Comparison of ENCODE assay signal across 24 cellular contexts in the genomic region with DNA sequence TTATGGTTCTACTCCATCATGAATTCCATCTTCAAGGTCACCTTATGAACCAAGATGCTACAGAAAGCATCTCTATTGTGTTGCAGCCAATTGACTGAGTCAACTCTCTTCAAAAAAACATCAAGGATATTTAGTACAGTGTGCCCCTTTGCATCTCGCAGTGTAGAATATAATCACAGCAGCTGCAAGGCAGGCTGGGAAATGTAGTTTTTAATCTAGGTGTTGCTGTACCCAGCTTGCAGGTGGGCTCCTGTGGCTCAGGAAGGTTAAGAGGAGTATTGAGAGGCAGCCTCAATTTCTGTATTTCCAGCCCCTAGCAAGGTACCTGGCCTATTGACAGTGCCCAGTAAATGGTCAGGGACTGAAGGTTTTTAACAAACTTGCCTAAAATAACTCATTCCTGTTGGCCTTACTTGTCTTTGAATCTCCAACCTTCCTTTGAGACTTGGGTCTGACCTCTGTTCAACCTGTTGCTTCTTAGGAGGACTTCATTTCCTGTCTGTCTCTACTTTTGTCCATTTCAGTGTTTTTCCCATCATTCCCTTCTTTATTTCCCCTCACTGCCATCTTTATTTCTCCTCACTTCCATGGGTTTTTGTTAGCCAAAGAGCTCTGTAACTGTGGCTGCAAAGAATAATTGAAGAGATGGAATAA.
DNase-seq lines count a peak whose midpoint lies in the region; ATAC-seq, FAIRE-seq and TF ChIP-seq lines count a peak whose summit lies in the region.
"Had no signal": no experiment of that assay in that cellular context is flagged by ENCODE, and none has a peak within 500 bp of the region (broad histone marks: within the 10 kb centered on the region; RNA-seq: fewer than 3 reads in every experiment).

No MANE protein-coding gene starts in this region.

- H2BK5ac ChIP-seq in H1 (ENCODE audit: low read depth, low read length), result no peak overlapping the region

- H4K91ac ChIP-seq in H1 (replicated peaks; ENCODE audit: insufficient read length, low read length), result no peak overlapping the region

- H3K56ac ChIP-seq in H1 (replicated peaks; ENCODE audit: insufficient read length, low read depth, low read length), result no peak overlapping the region

- H3K9ac ChIP-seq in GM12878 (ENCODE audit: control insufficient read depth, insufficient read depth, low read length) (no peak overlapping the region), H1 (replicated peaks in 1 of 4; ENCODE audit: extremely low read depth in 1 of 4, low read depth in 3 of 4, low read length in 3 of 4) (no peak overlapping the region)
- H3K9ac ChIP-seq: BLaER1 treated with 17β-estradiol and CSF1 and Interleukin-3, amounts not matched to agents 10 nM and 100 nM; GM23248 had no signal

- no peaks in the 10 kb centered on the region for H4K20me1 ChIP-seq in GM23338 (replicated peaks; ENCODE audit: insufficient read depth)
- no peaks in the 10 kb centered on the region for H4K20me1 ChIP-seq in GM12878 (ENCODE audit: control insufficient read depth, insufficient read depth)
- no peaks in the 10 kb centered on the region for H4K20me1 ChIP-seq in H1 (replicated peaks in 1 of 2; ENCODE audit: control insufficient read depth in 1 of 2, insufficient read depth in 2 of 2, low read length in 2 of 2)
- H4K20me1 ChIP-seq: BLaER1 treated with 17β-estradiol and CSF1 and Interleukin-3, amounts not matched to agents 10 nM and 100 nM had no signal

- CTCF ChIA-PET in HEK293 (lab: Yijun Ruan, JAX) (interaction anchor here (0.6 to 2.1 kb wide), 5 partner anchors 10 to 445 kb away, joined by 3 to 7 read pairs (median 3); no protein-coding TSS in a partner anchor), GM12878 (lab: Yijun Ruan, JAX) (interaction anchor here (1.7 kb wide), 1 partner anchor 9 kb away, joined by 4 read pairs; no protein-coding TSS in a partner anchor), H1 (lab: Charles Lee; ENCODE audit: partially characterized antibody) (interaction anchor here (0.9 to 1.2 kb wide), 2 partner anchors 9 to 131 kb away, joined by 3 read pairs; no protein-coding TSS in a partner anchor)

- H3K23ac ChIP-seq in H1 (ENCODE audit: insufficient read length), result no peak overlapping the region

- H2BK20ac ChIP-seq in H1 (ENCODE audit: low read length), result no peak overlapping the region

- no peaks in the 10 kb centered on the region; the same call in 2 of the 3 replicates for H3K4me1 Mint-ChIP-seq in GM23338
- H3K4me1 Mint-ChIP-seq: CD14-positive monocyte; CD8-positive, alpha-beta memory T cell had no signal

- no peaks in the 10 kb centered on the region for H3K9me2 ChIP-seq in GM23338 (ENCODE audit: insufficient read depth)

- no peak overlapping the region for H3K4me2 ChIP-seq in GM23338
- no peak overlapping the region for H3K4me2 ChIP-seq in GM12878 (ENCODE audit: control insufficient read depth, insufficient read depth)
- no peak overlapping the region for H3K4me2 ChIP-seq in H1 (ENCODE audit: insufficient read depth in 1 of 2, low read depth in 2 of 2, low read length in 2 of 2)
- H3K4me2 ChIP-seq: A549; BLaER1 treated with 17β-estradiol and CSF1 and Interleukin-3, amounts not matched to agents 10 nM and 100 nM had no signal

- H3K4me1 ChIP-seq in GM23338 (ENCODE audit: insufficient read depth) (no peaks in the 10 kb centered on the region), HEK293 (ENCODE audit: control insufficient read depth, insufficient read depth, low read length) (no peaks in the 10 kb centered on the region), GM12878 (ENCODE audit: control insufficient read depth, insufficient read depth, low read length) (no peaks in the 10 kb centered on the region), H1 (replicated peaks in 1 of 4; ENCODE audit: control insufficient read depth in 3 of 4, insufficient read depth in 4 of 4, low read length in 3 of 4) (no peaks in the 10 kb centered on the region)
- H3K4me1 ChIP-seq: A549; BE2C; BLaER1 treated with 17β-estradiol and CSF1 and Interleukin-3, amounts not matched to agents 10 nM and 100 nM had no signal

- H3K18ac ChIP-seq in H1 (ENCODE audit: extremely low read depth, low read length), result no peak overlapping the region

- H3K79me1 ChIP-seq in H1 (ENCODE audit: low read depth, low read length), result no peaks in the 10 kb centered on the region

- no peaks in the 10 kb centered on the region for H3K27me3 ChIP-seq in GM23338 (ENCODE audit: insufficient read depth)
- H3K27me3 ChIP-seq in GM12878 (replicated peaks in 1 of 2; ENCODE audit: control insufficient read depth in 2 of 2, insufficient read depth in 2 of 2, low read length in 1 of 2), result no peaks in the 10 kb centered on the region
- no peaks in the 10 kb centered on the region for H3K27me3 ChIP-seq in H1 (replicated peaks in 1 of 4; ENCODE audit: control insufficient read depth in 3 of 4, extremely low read depth in 1 of 4, insufficient read depth in 3 of 4, low read length in 3 of 4)
- H3K27me3 ChIP-seq: BE2C; BLaER1 treated with 17β-estradiol and CSF1 and Interleukin-3, amounts not matched to agents 10 nM and 100 nM had no signal

- no peak overlapping the region for H2BK120ac ChIP-seq in H1 (replicated peaks; ENCODE audit: low read depth, low read length)

- SMC1A ChIA-PET in GM12878 (lab: Charles Lee; ENCODE audit: uncharacterized antibody, unreplicated experiment), result interaction anchor here (0.6 kb wide), 1 partner anchor 27 kb away, joined by 3 read pairs; no protein-coding TSS in a partner anchor

- in situ Hi-C loops in GM12878 (cut with MboI), result no loop called here

- no peak overlapping the region for H2AK5ac ChIP-seq in H1 (ENCODE audit: low read depth, low read length)

- TF ChIP-seq RAD21 in GM12878 (IDR thresholded peaks at IDR 0.05; ENCODE audit: insufficient read depth, low read depth, low read length) (no peak), H1 (IDR thresholded peaks at IDR 0.05 in 1 of 2, conservative IDR thresholded peaks at IDR 0.05 in 1 of 2; ENCODE audit: low read depth in 2 of 2, low read length in 2 of 2) (no peak)

- H3F3A ChIP-seq in GM23338 (replicated peaks; ENCODE audit: low read depth), result no peaks in the 10 kb centered on the region

- ATAC-seq in GM23338 (peak; percentile 69), GM12878 (no peak)
- ATAC-seq: A549 had no signal

- H4K8ac ChIP-seq in H1 (ENCODE audit: extremely low read depth, insufficient read depth, low read length), result no peak overlapping the region

- H3K9me3 ChIP-seq in HEK293 (ENCODE audit: control insufficient read depth, insufficient read depth, low read depth, low read length), result no peaks in the 10 kb centered on the region
- no peaks in the 10 kb centered on the region for H3K9me3 ChIP-seq in GM12878 (replicated peaks; ENCODE audit: control insufficient read depth, insufficient read depth, low read length)
- H3K9me3 ChIP-seq in H1 (ENCODE audit: insufficient read depth in 2 of 2, low read depth in 1 of 2, low read length in 1 of 2), result no peaks in the 10 kb centered on the region
- H3K9me3 ChIP-seq: A549; BE2C; BLaER1 treated with 17β-estradiol and CSF1 and Interleukin-3, amounts not matched to agents 10 nM and 100 nM had no signal

- no peak for TF ChIP-seq CTCF in GM23338 (conservative IDR thresholded peaks at IDR 0.05; ENCODE audit: low read depth in 2 of 2)
- TF ChIP-seq CTCF in HEK293 (tag by site-specific recombination; IDR thresholded peaks at IDR 0.05), result no peak
- TF ChIP-seq CTCF in GM12878 (IDR thresholded peaks at IDR 0.05 in 2 of 3, conservative IDR thresholded peaks at IDR 0.05 in 1 of 3; ENCODE audit: control insufficient read depth in 2 of 3, extremely low read depth in 1 of 3, insufficient read depth in 1 of 3, low read depth in 3 of 3, low read length in 3 of 3), result no peak
- no peak for TF ChIP-seq CTCF in H1 (IDR thresholded peaks at IDR 0.05; ENCODE audit: control extremely low read depth in 1 of 3, insufficient read depth in 1 of 3, low read depth in 1 of 3, low read length in 3 of 3)

- H3K4ac ChIP-seq in H1 (replicated peaks; ENCODE audit: insufficient read length, low read depth, low read length), result no peak overlapping the region

- no TSS peak for BruUV-seq in GM12878 (replicated peaks; lab: Mats Ljungman, UMichigan)

- DNase-seq in GM23338 (ENCODE audit: low spot score) (peak; percentile 46), GM12878 (ENCODE audit: low read depth, low spot score) (no peak), H1 (ENCODE audit: low read depth in 1 of 2, low spot score in 2 of 2) (no peak), T-helper 2 cell (no peak), DMS79 treated with DMSO at 0.1 percent for 48 hours (lab: John Stamatoyannopoulos, UW) (no peak)
- DNase-seq in stimulated activated CD4-positive, alpha-beta T cell treated with anti-CD3 and anti-CD28 coated beads, Interleukin-4, amount 100 ng/mL, for 24 hours, result no peak
- DNase-seq: 8988T; ACHN; AML-193; BE2C; Calu3; CD4-positive, alpha-beta T cell; CD8-positive, alpha-beta memory T cell; COR-L47; DMS53; DND-41; GM23248; H7; HCEC 1CT had no signal

- TF ChIP-seq POLR2A in GM12878 (IDR thresholded peaks at IDR 0.05; ENCODE audit: low read depth, low read length), result no peak
- TF ChIP-seq POLR2A in H1 (IDR thresholded peaks at IDR 0.05; ENCODE audit: control extremely low read depth in 1 of 2, low read depth in 2 of 2, low read length in 2 of 2), result no peak

- H2BK12ac ChIP-seq in H1 (ENCODE audit: low read depth, low read length), result no peak overlapping the region

- H3K14ac ChIP-seq in H1 (ENCODE audit: insufficient read length), result no peak overlapping the region

- H3K36me3 ChIP-seq in GM23338 (ENCODE audit: insufficient read depth) (no peaks in the 10 kb centered on the region), HEK293 (ENCODE audit: control insufficient read depth in 2 of 2, insufficient read depth in 1 of 2, low read length in 2 of 2) (no peaks in the 10 kb centered on the region), GM12878 (ENCODE audit: control insufficient read depth in 2 of 2, insufficient read depth in 2 of 2, low read length in 1 of 2) (no peaks in the 10 kb centered on the region), H1 (ENCODE audit: control insufficient read depth in 2 of 4, insufficient read depth in 4 of 4, low read length in 3 of 4) (no peaks in the 10 kb centered on the region)
- H3K36me3 ChIP-seq: BE2C; BLaER1 treated with 17β-estradiol and CSF1 and Interleukin-3, amounts not matched to agents 10 nM and 100 nM had no signal

- H2BK15ac ChIP-seq in H1 (ENCODE audit: low read length), result no peak overlapping the region

- no peak overlapping the region for H3K27ac Mint-ChIP-seq in GM23338
- H3K27ac Mint-ChIP-seq: CD14-positive monocyte; CD4-positive, alpha-beta T cell; CD8-positive, alpha-beta memory T cell had no signal

- H4K5ac ChIP-seq in H1 (ENCODE audit: insufficient read length, low read depth, low read length), result no peak overlapping the region

- WGBS in GM12878 (ENCODE audit: insufficient coverage, insufficient replicate concordance, low lambda C conversion rate, missing lambda C conversion rate), result 50% methylated on average over 1 of the region's 1 CpG
- WGBS in H1 (ENCODE audit: extremely low coverage in 1 of 2, insufficient coverage in 1 of 2, insufficient read length in 1 of 2, insufficient replicate concordance in 2 of 2, low coverage in 1 of 2, low lambda C conversion rate in 2 of 2, missing lambda C conversion rate in 1 of 2), 2 experiments, result 54% methylated on average over 1 of the region's 1 CpG; no CpG with 5 or more reads in 1 of the 2 experiments

- H3K4me3 Mint-ChIP-seq in GM23338, result no peak overlapping the region
- H3K4me3 Mint-ChIP-seq: CD4-positive, alpha-beta T cell; CD8-positive, alpha-beta memory T cell had no signal

- no peaks in the 10 kb centered on the region for H3K23me2 ChIP-seq in H1 (ENCODE audit: low read depth, low read length)

- no peak overlapping the region for H2AFZ ChIP-seq in GM23338
- no peak overlapping the region for H2AFZ ChIP-seq in GM12878 (ENCODE audit: control insufficient read depth, low read depth, low read length)
- H2AFZ ChIP-seq in H1 (ENCODE audit: low read length), result no peak overlapping the region
- H2AFZ ChIP-seq: GM23248 had no signal

- POLR2A ChIA-PET in HEK293 (lab: Yijun Ruan, JAX) (no interaction called here), GM12878 (lab: Charles Lee) (no interaction called here), H1 (lab: Charles Lee; ENCODE audit: partially characterized antibody) (no interaction called here)

- no peaks in the 10 kb centered on the region for H3K79me2 ChIP-seq in GM23338 (replicated peaks; ENCODE audit: insufficient read depth)
- no peaks in the 10 kb centered on the region for H3K79me2 ChIP-seq in GM12878 (ENCODE audit: control insufficient read depth, insufficient read depth, low read length)
- no peaks in the 10 kb centered on the region for H3K79me2 ChIP-seq in H1 (ENCODE audit: control insufficient read depth in 1 of 2, insufficient read depth in 2 of 2, low read length in 2 of 2)

- TF ChIP-seq EP300 in GM12878 (IDR thresholded peaks at IDR 0.05; ENCODE audit: borderline replicate concordance in 1 of 2, control insufficient read depth in 1 of 2, low read depth in 2 of 2, low read length in 2 of 2), result no peak
- TF ChIP-seq EP300 in H1 (IDR thresholded peaks at IDR 0.05; ENCODE audit: borderline replicate concordance in 1 of 2, low read depth in 2 of 2, low read length in 2 of 2), result no peak

- H3K27ac ChIP-seq in GM23338 (ENCODE audit: low read depth) (no peak overlapping the region), HEK293 (ENCODE audit: extremely low read depth, low read depth, low read length) (no peak overlapping the region), GM12878 (ENCODE audit: control insufficient read depth, insufficient read depth) (no peak overlapping the region), H1 (ENCODE audit: low read depth, low read length) (no peak overlapping the region)
- H3K27ac ChIP-seq: A549; BLaER1 treated with 17β-estradiol and CSF1 and Interleukin-3, amounts not matched to agents 10 nM and 100 nM; GM23248 had no signal

- peaks cover 3% of the 10 kb centered on the region for H3K27me3 Mint-ChIP-seq in GM23338 (ENCODE audit: insufficient read depth, low read depth, poor library complexity)

- no peaks in the 10 kb centered on the region for H3K9me3 Mint-ChIP-seq in GM23338
- H3K9me3 Mint-ChIP-seq: CD14-positive monocyte; CD4-positive, alpha-beta T cell; CD8-positive, alpha-beta memory T cell had no signal

- no peak for FAIRE-seq in GM12878 (lab: Jason Lieb, UNC)
- FAIRE-seq in H1 (lab: Jason Lieb, UNC), result no peak
- FAIRE-seq: A549, G401.6 had no signal

- intact Hi-C loops in GM12878 (cut with micrococcal nuclease; ENCODE audit: unreplicated experiment), result no loop called here

- no peaks in the 10 kb centered on the region for H3K36me3 Mint-ChIP-seq in GM23338 (ENCODE audit: low read depth)
- H3K36me3 Mint-ChIP-seq: CD14-positive monocyte; CD8-positive, alpha-beta memory T cell had no signal

- H3K4me3 ChIP-seq in GM23338, result no peak overlapping the region
- H3K4me3 ChIP-seq in HEK293 (ENCODE audit: low read depth, low read length), result no peak overlapping the region
- no peak overlapping the region for H3K4me3 ChIP-seq in GM12878
- H3K4me3 ChIP-seq in H1 (ENCODE audit: extremely low read depth in 1 of 4, insufficient read depth in 2 of 4, low read depth in 3 of 4, low read length in 4 of 4), result no peak overlapping the region
- H3K4me3 ChIP-seq: A549; BLaER1 treated with 17β-estradiol and CSF1 and Interleukin-3, amounts not matched to agents 10 nM and 100 nM; GM23248 had no signal

- RAD21 ChIA-PET in GM12878 (lab: Charles Lee; ENCODE audit: unreplicated experiment), result no interaction called here
